Comparison of ENCODE assay signal across 22 cellular contexts in the genomic region with DNA sequence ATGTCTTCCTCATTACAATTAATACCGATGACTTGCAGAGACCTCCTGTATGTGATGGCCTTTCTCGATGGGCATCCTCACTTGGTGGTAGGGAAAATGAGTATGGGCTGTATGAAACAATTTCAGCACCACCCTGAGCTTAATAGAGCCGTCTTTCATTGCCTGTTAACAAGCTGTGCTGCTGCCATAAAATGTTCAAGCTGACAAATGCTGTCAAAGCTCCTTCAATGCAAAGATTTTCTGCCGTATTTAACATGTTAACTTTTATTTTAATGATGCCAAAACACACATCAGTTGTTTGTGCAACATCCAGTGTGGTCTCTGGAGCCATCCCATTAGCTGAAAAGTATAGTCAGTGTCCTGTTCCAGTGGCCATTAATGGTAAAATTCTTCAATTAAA.
DNase-seq lines count a peak whose midpoint lies in the region; ATAC-seq and TF ChIP-seq lines count a peak whose summit lies in the region.
"Had no signal": no experiment of that assay in that cellular context is flagged by ENCODE, and none has a peak within 500 bp of the region (broad histone marks: within the 10 kb centered on the region; RNA-seq: fewer than 3 reads in every experiment).

No MANE protein-coding gene starts in this region.

- peak; percentile 79 for TF ChIP-seq EP300 in neural cell (conservative IDR thresholded peaks at IDR 0.05; ENCODE audit: poor library complexity, severe bottlenecking)

- 0 out of 2 replicates have a peak overlapping the region, but pooled peaks have one; percentile 24 for H3K4me2 ChIP-seq in GM23338
- no peak overlapping the region for H3K4me2 ChIP-seq in neural cell (ENCODE audit: low read length)
- H3K4me2 ChIP-seq in smooth muscle cell: no peak overlapping the region
- H3K4me2 ChIP-seq: BLaER1 had no signal

- H3K9ac ChIP-seq in neural cell (ENCODE audit: low read length): no peak overlapping the region
- no peak overlapping the region for H3K9ac ChIP-seq in smooth muscle cell (ENCODE audit: low read depth)
- H3K9ac ChIP-seq: BLaER1 had no signal

- CTCF ChIA-PET in HEK293T (lab: Yijun Ruan, JAX): interaction anchor here (0.6 kb wide), 1 partner anchor 567 kb away, joined by 3 read pairs; no protein-coding TSS in a partner anchor

- H3K9me3 ChIP-seq in neural cell (ENCODE audit: low read length): peaks cover 3% of the 10 kb centered on the region
- no peaks in the 10 kb centered on the region for H3K9me3 ChIP-seq in smooth muscle cell (replicated peaks; ENCODE audit: low read depth)
- H3K9me3 ChIP-seq: BLaER1 had no signal

- no peak overlapping the region for H3K27ac ChIP-seq in GM23338 (ENCODE audit: low read depth)
- peak overlapping the region; percentile 18; the same call in 1 of the 2 replicates for H3K27ac ChIP-seq in VCaP
- H3K27ac ChIP-seq in neural cell (ENCODE audit: low read length): no peak overlapping the region
- no peak overlapping the region for H3K27ac ChIP-seq in smooth muscle cell (ENCODE audit: low read depth)
- H3K27ac ChIP-seq: 22Rv1, BLaER1, C4-2B had no signal

- H3K4me3 Mint-ChIP-seq in GM23338: no peak overlapping the region
- H3K4me3 Mint-ChIP-seq: B cell; CD4-positive, CD25-positive, alpha-beta regulatory T cell; CD8-positive, alpha-beta memory T cell; HFFc6 had no signal

- H4K20me1 ChIP-seq in GM23338 (replicated peaks; ENCODE audit: insufficient read depth): no peaks in the 10 kb centered on the region
- no peaks in the 10 kb centered on the region for H4K20me1 ChIP-seq in neural cell (ENCODE audit: insufficient read depth)
- H4K20me1 ChIP-seq in smooth muscle cell (ENCODE audit: low read depth): peaks cover 16% of the 10 kb centered on the region
- H4K20me1 ChIP-seq: BLaER1 had no signal

- H3F3A ChIP-seq in GM23338 (replicated peaks; ENCODE audit: low read depth): no peaks in the 10 kb centered on the region
- H3F3A ChIP-seq in neural cell (ENCODE audit: insufficient read depth, low read length, poor library complexity, severe bottlenecking): no peaks in the 10 kb centered on the region
- no peaks in the 10 kb centered on the region for H3F3A ChIP-seq in smooth muscle cell (ENCODE audit: low read depth)

- H3K27ac Mint-ChIP-seq in GM23338: no peak overlapping the region
- H3K27ac Mint-ChIP-seq: B cell; CD4-positive, CD25-positive, alpha-beta regulatory T cell; CD8-positive, alpha-beta memory T cell; HFFc6 had no signal

- TF ChIP-seq CTCF in GM23338 (conservative IDR thresholded peaks at IDR 0.05; ENCODE audit: low read depth in 2 of 2) (no peak), VCaP (conservative IDR thresholded peaks at IDR 0.05) (no peak), neural cell (IDR thresholded peaks at IDR 0.05; ENCODE audit: poor library complexity, severe bottlenecking) (no peak), smooth muscle cell (IDR thresholded peaks at IDR 0.05; ENCODE audit: borderline replicate concordance, insufficient read depth, poor library complexity, severe bottlenecking) (no peak)

- POLR2A ChIA-PET in HEK293T (lab: Yijun Ruan, JAX): no interaction called here

- WGBS in smooth muscle cell (ENCODE audit: low lambda C conversion rate): 72% methylated on average over 4 of the region's 4 CpGs

- no peak overlapping the region for H2AFZ ChIP-seq in GM23338
- H2AFZ ChIP-seq in neural cell (ENCODE audit: low read depth, low read length): no peak overlapping the region
- no peak overlapping the region for H2AFZ ChIP-seq in smooth muscle cell (ENCODE audit: low read depth)

- H3K27me3 Mint-ChIP-seq in GM23338 (ENCODE audit: insufficient read depth, low read depth, poor library complexity): no peaks in the 10 kb centered on the region
- H3K27me3 Mint-ChIP-seq: B cell; CD4-positive, CD25-positive, alpha-beta regulatory T cell; CD8-positive, alpha-beta memory T cell had no signal

- TF ChIP-seq RAD21 in neural cell (conservative IDR thresholded peaks at IDR 0.05): no peak

- no peaks in the 10 kb centered on the region for H3K36me3 ChIP-seq in GM23338 (ENCODE audit: insufficient read depth)
- H3K36me3 ChIP-seq in neural cell (ENCODE audit: insufficient read depth, low read length): no peaks in the 10 kb centered on the region
- H3K36me3 ChIP-seq in smooth muscle cell (ENCODE audit: low read depth): peaks cover 2% of the 10 kb centered on the region
- H3K36me3 ChIP-seq: BLaER1 had no signal

- H3K27me3 ChIP-seq in GM23338 (ENCODE audit: insufficient read depth) (no peaks in the 10 kb centered on the region), neural cell (ENCODE audit: insufficient read depth, low read depth, low read length) (no peaks in the 10 kb centered on the region), smooth muscle cell (ENCODE audit: low read depth) (no peaks in the 10 kb centered on the region)
- H3K27me3 ChIP-seq: BLaER1 had no signal

- H3K4me1 Mint-ChIP-seq in GM23338: peaks cover 28% of the 10 kb centered on the region
- H3K4me1 Mint-ChIP-seq: B cell; CD4-positive, CD25-positive, alpha-beta regulatory T cell; CD8-positive, alpha-beta memory T cell had no signal

- H3K4me3 ChIP-seq in GM23338 (no peak overlapping the region), neural cell (ENCODE audit: low read length) (peak overlapping the region; percentile 47), smooth muscle cell (no peak overlapping the region)
- H3K4me3 ChIP-seq: BLaER1 had no signal

- intact Hi-C loops in posterior cingulate gyrus (cut with DNase I): no loop called here

- peaks cover 12% of the 10 kb centered on the region for H3K36me3 Mint-ChIP-seq in GM23338 (ENCODE audit: low read depth)
- H3K36me3 Mint-ChIP-seq: CD4-positive, CD25-positive, alpha-beta regulatory T cell; CD8-positive, alpha-beta memory T cell had no signal

- no peak for DNase-seq in GM23338 (ENCODE audit: low spot score)
- DNase-seq in HEK293T (ENCODE audit: extremely low spot score): no peak
- no peak for DNase-seq in NOMO-1 treated with DMSO at 0.1 percent for 48 hours (lab: John Stamatoyannopoulos, UW; ENCODE audit: unreplicated experiment)
- DNase-seq in amygdala (lab: John Stamatoyannopoulos, UW): no peak
- no peak for DNase-seq in posterior cingulate gyrus
- no peak for DNase-seq in smooth muscle cell (lab: John Stamatoyannopoulos, UW; ENCODE audit: unreplicated experiment)
- DNase-seq: CD4-positive, CD25-positive, alpha-beta regulatory T cell; CD8-positive, alpha-beta memory T cell; DMS 273 treated with DMSO at 0.1 percent for 48 hours; DMS53; DMS79 treated with DMSO at 0.1 percent for 48 hours; GF-D8; GOT3; H7; HCEC 1CT; HFFc6 had no signal

- H3K79me2 ChIP-seq in GM23338 (replicated peaks; ENCODE audit: insufficient read depth): peaks cover 66% of the 10 kb centered on the region
- peaks cover 18% of the 10 kb centered on the region for H3K79me2 ChIP-seq in neural cell (replicated peaks; ENCODE audit: insufficient read depth, low read length)
- peaks cover 48% of the 10 kb centered on the region for H3K79me2 ChIP-seq in smooth muscle cell (ENCODE audit: low read depth)

- ATAC-seq in GM23338: no peak

- H3K4me1 ChIP-seq in GM23338 (ENCODE audit: insufficient read depth) (peaks cover 23% of the 10 kb centered on the region), smooth muscle cell (ENCODE audit: low read depth) (no peaks in the 10 kb centered on the region)
- H3K4me1 ChIP-seq: BLaER1 had no signal

- H3K9me3 Mint-ChIP-seq in GM23338: peaks cover 5% of the 10 kb centered on the region; the same call in 2 of the 3 replicates

- H3K9me2 ChIP-seq in GM23338 (ENCODE audit: insufficient read depth) (no peaks in the 10 kb centered on the region), neural cell (ENCODE audit: insufficient read depth, low read length) (no peaks in the 10 kb centered on the region)

TF ChIP-seq in HEK293T, 16 proteins besides CTCF, POLR2A, EP300 and RAD21:
- TF ChIP-seq, protein P1, sequence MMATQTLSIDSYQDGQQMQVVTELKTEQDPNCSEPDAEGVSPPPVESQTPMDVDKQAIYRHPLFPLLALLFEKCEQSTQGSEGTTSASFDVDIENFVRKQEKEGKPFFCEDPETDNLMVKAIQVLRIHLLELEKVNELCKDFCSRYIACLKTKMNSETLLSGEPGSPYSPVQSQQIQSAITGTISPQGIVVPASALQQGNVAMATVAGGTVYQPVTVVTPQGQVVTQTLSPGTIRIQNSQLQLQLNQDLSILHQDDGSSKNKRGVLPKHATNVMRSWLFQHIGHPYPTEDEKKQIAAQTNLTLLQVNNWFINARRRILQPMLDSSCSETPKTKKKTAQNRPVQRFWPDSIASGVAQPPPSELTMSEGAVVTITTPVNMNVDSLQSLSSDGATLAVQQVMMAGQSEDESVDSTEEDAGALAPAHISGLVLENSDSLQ (IDR thresholded peaks at IDR 0.05): 0 out of 2 replicates have a peak, but pooled peaks have one; percentile 33
- no peak for TF ChIP-seq CTBP1 (IDR thresholded peaks at IDR 0.05; ENCODE audit: borderline replicate concordance)

TF ChIP-seq in neural cell, 6 proteins besides CTCF, POLR2A, EP300 and RAD21:
- TF ChIP-seq, protein P2, sequence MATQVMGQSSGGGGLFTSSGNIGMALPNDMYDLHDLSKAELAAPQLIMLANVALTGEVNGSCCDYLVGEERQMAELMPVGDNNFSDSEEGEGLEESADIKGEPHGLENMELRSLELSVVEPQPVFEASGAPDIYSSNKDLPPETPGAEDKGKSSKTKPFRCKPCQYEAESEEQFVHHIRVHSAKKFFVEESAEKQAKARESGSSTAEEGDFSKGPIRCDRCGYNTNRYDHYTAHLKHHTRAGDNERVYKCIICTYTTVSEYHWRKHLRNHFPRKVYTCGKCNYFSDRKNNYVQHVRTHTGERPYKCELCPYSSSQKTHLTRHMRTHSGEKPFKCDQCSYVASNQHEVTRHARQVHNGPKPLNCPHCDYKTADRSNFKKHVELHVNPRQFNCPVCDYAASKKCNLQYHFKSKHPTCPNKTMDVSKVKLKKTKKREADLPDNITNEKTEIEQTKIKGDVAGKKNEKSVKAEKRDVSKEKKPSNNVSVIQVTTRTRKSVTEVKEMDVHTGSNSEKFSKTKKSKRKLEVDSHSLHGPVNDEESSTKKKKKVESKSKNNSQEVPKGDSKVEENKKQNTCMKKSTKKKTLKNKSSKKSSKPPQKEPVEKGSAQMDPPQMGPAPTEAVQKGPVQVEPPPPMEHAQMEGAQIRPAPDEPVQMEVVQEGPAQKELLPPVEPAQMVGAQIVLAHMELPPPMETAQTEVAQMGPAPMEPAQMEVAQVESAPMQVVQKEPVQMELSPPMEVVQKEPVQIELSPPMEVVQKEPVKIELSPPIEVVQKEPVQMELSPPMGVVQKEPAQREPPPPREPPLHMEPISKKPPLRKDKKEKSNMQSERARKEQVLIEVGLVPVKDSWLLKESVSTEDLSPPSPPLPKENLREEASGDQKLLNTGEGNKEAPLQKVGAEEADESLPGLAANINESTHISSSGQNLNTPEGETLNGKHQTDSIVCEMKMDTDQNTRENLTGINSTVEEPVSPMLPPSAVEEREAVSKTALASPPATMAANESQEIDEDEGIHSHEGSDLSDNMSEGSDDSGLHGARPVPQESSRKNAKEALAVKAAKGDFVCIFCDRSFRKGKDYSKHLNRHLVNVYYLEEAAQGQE (IDR thresholded peaks at IDR 0.05; ENCODE audit: borderline replicate concordance): no peak
- TF ChIP-seq MXI1 (conservative IDR thresholded peaks at IDR 0.05; ENCODE audit: poor library complexity, severe bottlenecking) (no peak), POLR2AphosphoS5 (IDR thresholded peaks at IDR 0.05) (peak; percentile 65), EZH2 (IDR thresholded peaks at IDR 0.05; ENCODE audit: borderline replicate concordance, insufficient read depth, low read length, poor library complexity, severe bottlenecking) (no peak)
